In the genomic region with DNA sequence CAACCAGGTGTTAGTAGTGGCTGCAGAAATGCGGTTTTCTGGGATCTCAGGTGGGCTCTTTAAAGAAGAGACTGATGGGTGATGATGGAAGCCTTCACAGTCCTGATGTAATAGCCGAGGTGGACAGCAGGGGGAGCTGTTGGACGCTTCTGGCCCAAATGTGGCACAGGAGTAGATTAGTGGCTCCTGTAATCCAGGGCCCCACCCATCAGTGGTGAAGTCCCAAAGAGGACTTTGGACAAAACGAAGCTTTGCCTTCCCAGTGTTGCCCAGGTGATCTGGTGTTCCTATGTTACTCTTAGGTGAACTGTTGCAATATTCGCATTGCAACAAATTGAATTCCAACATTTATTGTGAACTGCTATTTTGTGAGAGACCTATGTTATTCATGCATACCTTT, we compare ENCODE assay signal across 8 cellular contexts. TPM values are rescaled to one million over a fixed set of nuclear protein-coding genes. Genes with fewer than 3 reads are reported as not detected.
DNase-seq lines count a peak whose midpoint lies in the region; ATAC-seq, FAIRE-seq and TF ChIP-seq lines count a peak whose summit lies in the region.

No MANE protein-coding gene starts in this region.

- H3K36me3 Mint-ChIP-seq in natural killer cell treated with Interleukin-12 subunit alpha and Interleukin-12 subunit beta and Interleukin-15 and Interleukin-18, amount 100 ng/mL, for 72 hours: no peaks in the 10 kb centered on the region

- peaks cover 12% of the 10 kb centered on the region for H3K4me1 ChIP-seq in A549

- H3K9me3 ChIP-seq in A549: no peaks in the 10 kb centered on the region

- in situ Hi-C loops in GM13976 (cut with MboI; ENCODE audit: low sequenced_read_pairs, unreplicated experiment): loop anchor here (25.0 kb wide), 1 partner anchor 302 kb away; no protein-coding TSS in a partner anchor

- TF ChIP-seq POLR2A in A549 (IDR thresholded peaks at IDR 0.05; ENCODE audit: low read length): no peak

- peaks cover 0 to 6% of the 10 kb centered on the region in 2 donors for H3K4me1 Mint-ChIP-seq in natural killer cell treated with Interleukin-12 subunit alpha and Interleukin-12 subunit beta and Interleukin-15 and Interleukin-18, amount 100 ng/mL, for 72 hours (ENCODE audit: low read depth in 2 of 2)

- no peaks in the 10 kb centered on the region for H3K9me3 Mint-ChIP-seq in natural killer cell treated with Interleukin-12 subunit alpha and Interleukin-12 subunit beta and Interleukin-15 and Interleukin-18, amount 100 ng/mL, for 72 hours

- POLR2A ChIA-PET in A549 (lab: Yijun Ruan, JAX): no interaction called here

- no peak overlapping the region for H3K27ac ChIP-seq in A549

- ATAC-seq in A549 (peak; percentile 60 to 84), esophagus mucosa (peak; percentile 82), GM19452 (IDR thresholded peaks at IDR 0.05; ENCODE audit: unreplicated experiment) (no peak)
- ATAC-seq in natural killer cell treated with Interleukin-12 subunit alpha and Interleukin-12 subunit beta and Interleukin-15 and Interleukin-18, amount 100 ng/mL, for 72 hours: peak in 1 of 2 donors; percentile 64
- ATAC-seq in stimulated activated naive CD8-positive, alpha-beta T cell treated with anti-CD3 and anti-CD28 coated beads, Interleukin-15, Interleukin-2, amounts not matched to agents 100 U/mL and 50 U/mL, for 24 hours: peak; percentile 34

- H3K27me3 Mint-ChIP-seq in natural killer cell treated with Interleukin-12 subunit alpha and Interleukin-12 subunit beta and Interleukin-15 and Interleukin-18, amount 100 ng/mL, for 72 hours: peaks cover 25 to 37% of the 10 kb centered on the region in 2 donors

- WGBS in A549 (ENCODE audit: missing lambda C conversion rate): 9% methylated on average over 5 of the region's 5 CpGs

- H3K4me2 ChIP-seq in A549: 0 out of 3 replicates have a peak overlapping the region, but pooled peaks have one; percentile 6

- FAIRE-seq in A549 (lab: Jason Lieb, UNC): peak; percentile 82

- TF ChIP-seq RAD21 in A549 (conservative IDR thresholded peaks at IDR 0.05 in 1 of 2, IDR thresholded peaks at IDR 0.05 in 1 of 2): peak; percentile 85

- CTCF ChIA-PET in A549 (lab: Yijun Ruan, JAX): interaction anchor here (0.7 to 13.4 kb wide), 61 partner anchors 9 to 987 kb away, joined by 3 to 286 read pairs (median 6); a partner anchor contains a TSS

- H3K4me3 Mint-ChIP-seq in natural killer cell treated with Interleukin-12 subunit alpha and Interleukin-12 subunit beta and Interleukin-15 and Interleukin-18, amount 100 ng/mL, for 72 hours: no peak overlapping the region

- no peak for TF ChIP-seq EP300 in A549 (IDR thresholded peaks at IDR 0.05)

- H3K27ac Mint-ChIP-seq in natural killer cell treated with Interleukin-12 subunit alpha and Interleukin-12 subunit beta and Interleukin-15 and Interleukin-18, amount 100 ng/mL, for 72 hours: no peak overlapping the region

- no peak overlapping the region for H3K4me3 ChIP-seq in A549

- peak; percentile 69 for DNase-seq in A549 (ENCODE audit: low read depth in 1 of 2, low spot score in 1 of 2)
- peak; percentile 60 for DNase-seq in GM13976 (ENCODE audit: low spot score)
- peak; percentile 71 for DNase-seq in NCI-H69 (lab: John Stamatoyannopoulos, UW)
- peak; percentile 33 for DNase-seq in activated CD8-positive, alpha-beta memory T cell treated with anti-CD3 and anti-CD28 coated beads, Interleukin-2, amount 50 U/mL, for 24 hours (ENCODE audit: extremely low read depth)
- DNase-seq in natural killer cell treated with Interleukin-12 subunit alpha and Interleukin-12 subunit beta and Interleukin-15 and Interleukin-18, amount 100 ng/mL, for 72 hours (ENCODE audit: low spot score): peak; percentile 74
- peak; percentile 82 for DNase-seq in stimulated activated naive CD8-positive, alpha-beta T cell treated with anti-CD3 and anti-CD28 coated beads, Interleukin-15, Interleukin-2, amounts not matched to agents 100 U/mL and 50 U/mL, for 24 hours

- peak; percentile 94 for TF ChIP-seq CTCF in A549 (IDR thresholded peaks at IDR 0.05)
- peak; percentile 69 for TF ChIP-seq CTCF in GM13976 (IDR thresholded peaks at IDR 0.05; ENCODE audit: borderline replicate concordance, control extremely low read depth, extremely low read depth, insufficient read depth, missing control alignments)

TF ChIP-seq in A549, 52 proteins besides CTCF, POLR2A, EP300 and RAD21:
- no peak for TF ChIP-seq TP53 (CRISPR knock-in tag; IDR thresholded peaks at IDR 0.05)
- TF ChIP-seq SMC3 (IDR thresholded peaks at IDR 0.05): peak; percentile 83

RNA-seq across cellular contexts. Expression of a gene that starts 31.8 kb away (rescaled TPM):
- 1.1 and 1.2 TPM in 2 replicates for polyA plus RNA-seq in A549 (2011; rRNA removed)
- polyA plus RNA-seq in A549 (2012; cell fraction: cytosol; rRNA removed): 0.19 and 0.24 TPM in 2 replicates
- 0.06 TPM in 1 of 2 replicates, not detected in the other for polyA plus RNA-seq in A549 (2012; cell fraction: nucleus; rRNA removed)
- 1.8 to 2.6 TPM (median 2.4 TPM) in 3 replicates for polyA plus RNA-seq in A549 (2017; fragmentation: RNase III; extraction: RNeasy Plus Mini Kit Qiagen cat#74134 plus additional on column Dnase treatment)
- 0.37 TPM in 1 of 2 replicates, not detected in the other for polyA minus RNA-seq in A549 (2011; rRNA and poly(A)+ RNA removed)
- total RNA-seq in esophagus mucosa: 19.8 TPM
- total RNA-seq in natural killer cell treated with Interleukin-12 subunit alpha and Interleukin-12 subunit beta and Interleukin-15 and Interleukin-18, amount 100 ng/mL, for 72 hours: not detected

Comparison
In these comparisons a context has a peak if more than half of its experiments do, and no peak if none do; other contexts are left out.
1. RNA of a gene that starts 31.8 kb away (total RNA-seq): 19.8 TPM in esophagus mucosa (single experiment); not detected in natural killer cell treated with Interleukin-12 subunit alpha and Interleukin-12 subunit beta and Interleukin-15 and Interleukin-18, amount 100 ng/mL, for 72 hours; every median in the first group is over 10 times any median in the second.
2. Peak in every context shown above with its lines, with median percentiles within 50 percentile points of each other: DNase-seq.